ENCODE assay signal across 15 cellular contexts in the genomic region with DNA sequence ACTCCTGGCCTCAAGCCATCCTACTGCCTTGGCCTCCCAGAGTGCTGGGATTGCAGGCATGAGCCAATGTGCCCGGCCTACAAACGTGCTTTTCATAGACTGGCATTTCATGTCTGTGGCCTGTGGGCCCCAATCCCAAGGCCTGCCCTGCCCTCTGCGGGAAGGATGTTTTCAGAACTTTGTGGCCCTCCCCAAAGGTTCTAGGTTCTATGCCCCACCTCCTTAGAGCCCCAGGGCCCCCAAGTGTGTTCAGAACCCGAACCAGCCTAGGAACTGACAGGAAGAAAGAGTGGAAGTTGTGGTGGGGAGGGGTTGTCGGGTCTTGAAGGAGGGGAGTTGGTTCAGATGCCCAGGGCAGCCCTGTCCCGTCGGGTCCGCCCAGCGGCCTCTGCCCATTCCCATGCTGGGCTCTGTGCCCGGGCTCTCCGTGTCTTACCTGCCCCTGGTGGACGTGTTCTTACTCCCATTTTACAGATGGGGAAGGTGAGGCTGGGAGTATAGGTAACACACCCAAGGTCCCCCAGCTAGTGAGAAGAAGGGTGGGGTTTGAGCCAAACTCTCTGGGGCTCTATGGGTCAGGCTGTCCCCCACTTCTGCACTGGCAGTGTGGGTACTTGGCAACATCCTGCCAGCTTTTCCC.
A peak's percentile ranks its signal among the peaks of the same experiment; 100 is the strongest.
DNase-seq lines count a peak whose midpoint lies in the region; ATAC-seq, FAIRE-seq and TF ChIP-seq lines count a peak whose summit lies in the region.
"Had no signal": no experiment of that assay in that cellular context is flagged by ENCODE, and none has a peak within 500 bp of the region (broad histone marks: within the 10 kb centered on the region; RNA-seq: fewer than 3 reads in every experiment).

No MANE protein-coding gene starts in this region.

- H2AFZ ChIP-seq in HepG2 (ENCODE audit: low read length) = no peak overlapping the region

- in situ Hi-C loops in HepG2 (cut with HindIII; ENCODE audit: extremely low pct_ligation_motif_present, low pct_unique_long_range_greater_than_20kb) = no loop called here

- peak overlapping the region; percentile 88 for H3K9ac ChIP-seq in NT2/D1 (ENCODE audit: insufficient read length, low read depth)
- H3K9ac ChIP-seq in HepG2 (ENCODE audit: insufficient read depth, low read depth, low read length) = no peak overlapping the region

- no peaks in the 10 kb centered on the region for H3K27me3 ChIP-seq in NT2/D1 (ENCODE audit: insufficient read depth, insufficient read length)
- peaks cover 6 to 16% of the 10 kb centered on the region in 2 experiments; a peak in 2 of 5 replicates for H3K27me3 ChIP-seq in HepG2 (ENCODE audit: control insufficient read depth in 1 of 2, insufficient read depth in 2 of 2, low read length in 2 of 2)
- no peaks in the 10 kb centered on the region for H3K27me3 ChIP-seq in A673 (replicated peaks; ENCODE audit: insufficient read depth, low read depth, low read length, poor library complexity)

- FAIRE-seq in HepG2 (lab: Jason Lieb, UNC) = no peak

- H3K4me3 Mint-ChIP-seq in chondrocyte (ENCODE audit: unreplicated experiment) = no peak overlapping the region

- H3K4me1 ChIP-seq in NT2/D1 (ENCODE audit: insufficient read depth, insufficient read length) (peaks cover 20% of the 10 kb centered on the region), HepG2 (ENCODE audit: insufficient read depth, low read length) (peaks cover 21% of the 10 kb centered on the region), A673 (ENCODE audit: insufficient read depth, low read length, poor library complexity, severe bottlenecking) (peaks cover 26% of the 10 kb centered on the region)

- intact Hi-C loops in HepG2 (cut with micrococcal nuclease; ENCODE audit: unreplicated experiment) (no loop called here), A673 (cut with micrococcal nuclease; ENCODE audit: unreplicated experiment) (no loop called here)

- H3K9me3 ChIP-seq in NT2/D1 (ENCODE audit: insufficient read depth, low read length) (peaks cover 15% of the 10 kb centered on the region), HepG2 (ENCODE audit: low read length) (peaks cover 13% of the 10 kb centered on the region), A673 (ENCODE audit: low read depth, low read length, poor library complexity, severe bottlenecking) (peaks cover 5% of the 10 kb centered on the region)

- no peak for DNase-seq in NT2/D1 (ENCODE audit: low read depth, low spot score)
- DNase-seq in chondrocyte (ENCODE audit: low spot score) = no peak
- no peak for DNase-seq in HepG2 (ENCODE audit: low spot score)
- no peak for DNase-seq in midbrain (lab: John Stamatoyannopoulos, UW)
- DNase-seq in A673 (ENCODE audit: low spot score) = no peak
- DNase-seq: activated CD4-positive, alpha-beta T cell treated with anti-CD3 and anti-CD28 coated beads, Interleukin-2, amount 50 U/mL, for 1 hour; activated T-cell treated with anti-CD3 and anti-CD28 coated beads for 4 hours; DMS 273 treated with DMSO at 0.1 percent for 48 hours; Kasumi-1; NCI-H1436 treated with DMSO at 0.1 percent for 48 hours; SHP77; stimulated activated naive CD8-positive, alpha-beta T cell treated with anti-CD3 and anti-CD28 coated beads, Interleukin-15, amount 100 ng/mL, for 72 hours had no signal

- no peaks in the 10 kb centered on the region for H3K36me3 Mint-ChIP-seq in chondrocyte (ENCODE audit: low read depth)

- H3K9me3 Mint-ChIP-seq in chondrocyte (ENCODE audit: low read depth) = peaks cover 8% of the 10 kb centered on the region

- no TSS peak for BruUV-seq in HepG2 (replicated peaks; lab: Mats Ljungman, UMichigan)
- BruUV-seq in A673 (replicated peaks; lab: Mats Ljungman, UMichigan) = no TSS peak

- peaks cover 10% of the 10 kb centered on the region for H3K4me1 Mint-ChIP-seq in chondrocyte (ENCODE audit: low read depth)

- no peak for TF ChIP-seq RAD21 in HepG2 (CRISPR knock-in tag; IDR thresholded peaks at IDR 0.05)

- H3K27ac Mint-ChIP-seq in chondrocyte (ENCODE audit: unreplicated experiment) = peak overlapping the region; percentile 73
- H3K27ac Mint-ChIP-seq: stimulated activated naive CD8-positive, alpha-beta T cell treated with anti-CD3 and anti-CD28 coated beads, Interleukin-15, amount 100 ng/mL, for 72 hours had no signal

- H3K4me3 ChIP-seq in NT2/D1 (ENCODE audit: insufficient read length, low read depth) (no peak overlapping the region), HepG2 (replicated peaks in 1 of 3; ENCODE audit: insufficient read depth in 1 of 3, low read depth in 2 of 3, low read length in 3 of 3) (no peak overlapping the region), A673 (ENCODE audit: low read depth, low read length, poor library complexity, severe bottlenecking) (no peak overlapping the region)

- H3K4me2 ChIP-seq in HepG2 (ENCODE audit: low read depth, low read length) = 0 out of 2 replicates have a peak overlapping the region, but pooled peaks have one; percentile 56

- TF ChIP-seq EP300 in HepG2 (IDR thresholded peaks at IDR 0.05; ENCODE audit: low read depth in 2 of 2, low read length in 2 of 2) (no peak), HepG2 (CRISPR knock-in tag; IDR thresholded peaks at IDR 0.05; ENCODE audit: borderline replicate concordance) (no peak)

- H3K27ac ChIP-seq in HepG2 (ENCODE audit: extremely low read length, insufficient read depth, low read length) (no peak overlapping the region), temporal lobe (ENCODE audit: low read depth, low read length) (peak overlapping the region; percentile 50), A673 (ENCODE audit: low read depth, low read length, poor library complexity, severe bottlenecking) (no peak overlapping the region)

- H3K36me3 ChIP-seq in NT2/D1 (ENCODE audit: insufficient read depth, insufficient read length, low read length) = no peaks in the 10 kb centered on the region
- H3K36me3 ChIP-seq in HepG2 (replicated peaks in 1 of 2; ENCODE audit: control insufficient read depth in 1 of 2, insufficient read depth in 2 of 2, low read length in 2 of 2) = no peaks in the 10 kb centered on the region
- no peaks in the 10 kb centered on the region for H3K36me3 ChIP-seq in A673 (ENCODE audit: insufficient read depth, low read length, poor library complexity, severe bottlenecking)

- POLR2A ChIA-PET in HepG2 (lab: Yijun Ruan, JAX) (no interaction called here), A673 (lab: Charles Lee; ENCODE audit: low non-redundant PET) (interaction anchor here (0.9 kb wide), 1 partner anchor 176 kb away, joined by 3 read pairs; a partner anchor contains a TSS)

- TF ChIP-seq CTCF in chondrocyte (IDR thresholded peaks at IDR 0.05) = no peak
- TF ChIP-seq CTCF in HepG2 (CRISPR knock-in tag; IDR thresholded peaks at IDR 0.05) = no peak
- TF ChIP-seq CTCF in A673 (conservative IDR thresholded peaks at IDR 0.05; ENCODE audit: low read depth, low read length) = no peak

- WGBS in HepG2 (ENCODE audit: low lambda C conversion rate) = 58% methylated on average over 10 of the region's 12 CpGs

- CTCF ChIA-PET in HepG2 (lab: Yijun Ruan, JAX; ENCODE audit: low intra/inter-chr PET ratio, low total read pairs) (no interaction called here), A673 (lab: Charles Lee) (no interaction called here)

- ATAC-seq in HepG2 = no peak
- ATAC-seq in GM19395 (IDR thresholded peaks at IDR 0.05; ENCODE audit: unreplicated experiment) = no peak
- no peak for ATAC-seq in GM21717 (IDR thresholded peaks at IDR 0.05; ENCODE audit: unreplicated experiment)
- ATAC-seq: stimulated activated naive CD8-positive, alpha-beta T cell treated with anti-CD3 and anti-CD28 coated beads, Interleukin-15, amount 100 ng/mL, for 72 hours had no signal

- H3K79me2 ChIP-seq in HepG2 (ENCODE audit: insufficient read depth, low read length) = no peaks in the 10 kb centered on the region

- no peak for TF ChIP-seq POLR2A in HepG2 (IDR thresholded peaks at IDR 0.05; ENCODE audit: insufficient read depth in 1 of 2, low read depth in 2 of 2, low read length in 2 of 2)

- no peaks in the 10 kb centered on the region for H4K20me1 ChIP-seq in HepG2 (ENCODE audit: insufficient read depth, low read length)

- H3K27me3 Mint-ChIP-seq in chondrocyte (ENCODE audit: low read depth) = no peaks in the 10 kb centered on the region
- H3K27me3 Mint-ChIP-seq: stimulated activated naive CD8-positive, alpha-beta T cell treated with anti-CD3 and anti-CD28 coated beads, Interleukin-15, amount 100 ng/mL, for 72 hours had no signal

TF ChIP-seq in HepG2, 621 proteins besides CTCF, POLR2A, EP300 and RAD21:
- TF ChIP-seq MATR3 (CRISPR knock-in tag; IDR thresholded peaks at IDR 0.05) (no peak), IKZF4 (CRISPR knock-in tag; IDR thresholded peaks at IDR 0.05; ENCODE audit: borderline replicate concordance, low read depth, not compliant biosample characterization) (no peak), ZNF121 (CRISPR knock-in tag; IDR thresholded peaks at IDR 0.05) (peak; percentile 65; the same call in 1 of the 2 replicates), ZNF432 (CRISPR knock-in tag; IDR thresholded peaks at IDR 0.05; ENCODE audit: borderline replicate concordance) (no peak), STAG1 (CRISPR knock-in tag; IDR thresholded peaks at IDR 0.05) (peak; percentile 33; the same call in 1 of the 2 replicates), TGIF2 (CRISPR knock-in tag; IDR thresholded peaks at IDR 0.05) (no peak), TCF7L2 (IDR thresholded peaks at IDR 0.05; ENCODE audit: low read depth, low read length) (no peak), ZNF629 (CRISPR knock-in tag; conservative IDR thresholded peaks at IDR 0.05) (peak; percentile 82), ZNF790 (CRISPR knock-in tag; IDR thresholded peaks at IDR 0.05; ENCODE audit: borderline replicate concordance) (no peak), SIN3B (IDR thresholded peaks at IDR 0.05; ENCODE audit: low read length) (no peak)
- TF ChIP-seq, protein P1, sequence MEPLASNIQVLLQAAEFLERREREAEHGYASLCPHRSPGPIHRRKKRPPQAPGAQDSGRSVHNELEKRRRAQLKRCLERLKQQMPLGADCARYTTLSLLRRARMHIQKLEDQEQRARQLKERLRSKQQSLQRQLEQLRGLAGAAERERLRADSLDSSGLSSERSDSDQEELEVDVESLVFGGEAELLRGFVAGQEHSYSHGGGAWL (CRISPR knock-in tag; IDR thresholded peaks at IDR 0.05) = no peak
